Comparison of ENCODE assay signal across 16 cellular contexts in genomic region chr5:149388498-149389190, GRCh38. TPM values are rescaled to one million over a fixed set of nuclear protein-coding genes. Genes with fewer than 3 reads are reported as not detected.
DNase-seq lines count a peak whose midpoint lies in the region; ATAC-seq and TF ChIP-seq lines count a peak whose summit lies in the region.
"Had no signal": no experiment of that assay in that cellular context is flagged by ENCODE, and none has a peak within 500 bp of the region (broad histone marks: within the 10 kb centered on the region; RNA-seq: fewer than 3 reads in every experiment).

No MANE protein-coding gene starts in this region.

- no peak overlapping the region for H3K9ac ChIP-seq in rectal smooth muscle tissue (ENCODE audit: low read length)

- TF ChIP-seq CTCF in left ventricle myocardium inferior (IDR thresholded peaks at IDR 0.05; ENCODE audit: borderline replicate concordance) (no peak), gastroesophageal sphincter (IDR thresholded peaks at IDR 0.05) (no peak), BE2C (IDR thresholded peaks at IDR 0.05; ENCODE audit: low read depth, low read length) (no peak), GM13976 (IDR thresholded peaks at IDR 0.05; ENCODE audit: borderline replicate concordance, control extremely low read depth, extremely low read depth, insufficient read depth, missing control alignments) (no peak)

- H3K9me3 ChIP-seq in left ventricle myocardium inferior (replicated peaks) (peaks cover 3% of the 10 kb centered on the region), gastroesophageal sphincter (no peaks in the 10 kb centered on the region), BE2C (no peaks in the 10 kb centered on the region)

- H3K27me3 ChIP-seq in left ventricle myocardium inferior (ENCODE audit: low read depth) (no peaks in the 10 kb centered on the region), gastroesophageal sphincter (no peaks in the 10 kb centered on the region), rectal smooth muscle tissue (ENCODE audit: control insufficient read depth, insufficient read depth, low read length) (no peaks in the 10 kb centered on the region), BE2C (no peaks in the 10 kb centered on the region)

- WGBS in gastroesophageal sphincter (ENCODE audit: low coverage in 1 of 2), 2 donors = 7 to 20% methylated on average over 3 of the region's 7 CpGs

- TF ChIP-seq EP300 in gastroesophageal sphincter (IDR thresholded peaks at IDR 0.05) = no peak

- DNase-seq in left ventricle myocardium inferior (no peak), left ventricle myocardium superior (no peak), BE2C (no peak), AG08395 (ENCODE audit: low spot score) (no peak), GM13976 (ENCODE audit: low spot score) (no peak)
- DNase-seq: hippocampal formation, naive B cell, NCI-H2081 treated with DMSO at 0.1 percent for 48 hours, PC-9 had no signal

- H3K36me3 ChIP-seq in left ventricle myocardium inferior (no peaks in the 10 kb centered on the region), gastroesophageal sphincter (no peaks in the 10 kb centered on the region), rectal smooth muscle tissue (ENCODE audit: control insufficient read depth, insufficient read depth, low read length) (no peaks in the 10 kb centered on the region), BE2C (no peaks in the 10 kb centered on the region)

- H3K4me1 ChIP-seq in left ventricle myocardium inferior = peaks cover 72% of the 10 kb centered on the region
- H3K4me1 ChIP-seq in gastroesophageal sphincter = peaks cover 9 to 94% (median 13%) of the 10 kb centered on the region in 3 donors
- H3K4me1 ChIP-seq in rectal smooth muscle tissue (ENCODE audit: control insufficient read depth, insufficient read depth, low read length) = peaks cover 70% of the 10 kb centered on the region
- peaks cover 20% of the 10 kb centered on the region for H3K4me1 ChIP-seq in BE2C

- in situ Hi-C loops in GM13976 (cut with MboI; ENCODE audit: low sequenced_read_pairs, unreplicated experiment) = no loop called here

- H3K4me3 ChIP-seq in left ventricle myocardium inferior (no peak overlapping the region), gastroesophageal sphincter (no peak overlapping the region), rectal smooth muscle tissue (ENCODE audit: low read length) (no peak overlapping the region), BE2C (ENCODE audit: low read depth, low read length) (no peak overlapping the region)
- H3K4me3 ChIP-seq: PC-9 had no signal

- intact Hi-C loops in left ventricle myocardium inferior (cut with micrococcal nuclease) = loop anchor here (5.0 kb wide), 1 partner anchor 34 kb away; no protein-coding TSS in a partner anchor
- intact Hi-C loops in left ventricle myocardium superior (cut with micrococcal nuclease) = loop anchor here (10.0 kb wide), 1 partner anchor 176 kb away; no protein-coding TSS in a partner anchor

- no peak for TF ChIP-seq POLR2A in gastroesophageal sphincter (IDR thresholded peaks at IDR 0.05)

- H3K27ac ChIP-seq in left ventricle myocardium inferior (replicated peaks) (peak overlapping the region; percentile 94), gastroesophageal sphincter (peak overlapping the region; percentile 93 to 99 (median 95)), rectal smooth muscle tissue (ENCODE audit: low read depth, low read length) (peak overlapping the region; percentile 99)
- H3K27ac ChIP-seq: PC-9, VCaP had no signal

- ATAC-seq in left ventricle myocardium superior (no peak), gastroesophageal sphincter (no peak), GM21619 (IDR thresholded peaks at IDR 0.05; ENCODE audit: unreplicated experiment) (no peak)
- ATAC-seq: esophagus mucosa had no signal

RNA-seq across cellular contexts. Expression of gene IL17B, which starts 9.6 kb away (rescaled TPM):
- total RNA-seq in left ventricle myocardium inferior (not detected), left ventricle myocardium superior (not detected), gastroesophageal sphincter (1 to 10 TPM; 2.3 to 7.2 (median 4.0) TPM)
- polyA plus RNA-seq in BE2C (2012; ENCODE audit: insufficient read depth, insufficient read length, low read depth) = 1.1 TPM
- total RNA-seq: A673, PC-9, temporal lobe had no signal

RNA-seq across cellular contexts. Expression of gene PCYOX1L, which starts 30.8 kb away (rescaled TPM):
- 3.2 TPM for total RNA-seq in left ventricle myocardium inferior
- 2.6 TPM for total RNA-seq in left ventricle myocardium superior
- 1 to 10 TPM; 2.5 to 4.7 (median 3.8) TPM for total RNA-seq in gastroesophageal sphincter
- polyA plus RNA-seq in BE2C (2012; ENCODE audit: insufficient read depth, insufficient read length, low read depth) = 65.1 TPM

RNA-seq across cellular contexts. Expression of gene GRPEL2, which starts 43.3 kb away (rescaled TPM):
- total RNA-seq in left ventricle myocardium inferior (7.6 TPM), left ventricle myocardium superior (8.9 TPM), gastroesophageal sphincter (10 to 100 TPM in 3 of 4 donors, 1 to 10 TPM in 1; 9.3 to 12.0 (median 11.1) TPM)
- polyA plus RNA-seq in BE2C (2012; ENCODE audit: insufficient read depth, insufficient read length, low read depth) = 13.0 TPM
